In genomic region chr17:75970011-75970523, GRCh38 we compare ENCODE assay signal across 12 cellular contexts. TPM values are rescaled to one million over a fixed set of nuclear protein-coding genes. Genes with fewer than 3 reads are reported as not detected.
DNase-seq lines count a peak whose midpoint lies in the region; ATAC-seq and TF ChIP-seq lines count a peak whose summit lies in the region.
"Had no signal": no experiment of that assay in that cellular context is flagged by ENCODE, and none has a peak within 500 bp of the region (broad histone marks: within the 10 kb centered on the region; RNA-seq: fewer than 3 reads in every experiment).

No MANE protein-coding gene starts in this region.

- no peaks in the 10 kb centered on the region for H3K9me3 Mint-ChIP-seq in central memory CD8-positive, alpha-beta T cell
- no peaks in the 10 kb centered on the region for H3K9me3 Mint-ChIP-seq in osteocyte (ENCODE audit: unreplicated experiment)

- H3K4me1 Mint-ChIP-seq in central memory CD8-positive, alpha-beta T cell = peaks cover 19% of the 10 kb centered on the region
- peaks cover 9% of the 10 kb centered on the region for H3K4me1 Mint-ChIP-seq in osteocyte (ENCODE audit: unreplicated experiment)

- H3K27me3 Mint-ChIP-seq in central memory CD8-positive, alpha-beta T cell = no peaks in the 10 kb centered on the region
- no peaks in the 10 kb centered on the region for H3K27me3 Mint-ChIP-seq in osteocyte (ENCODE audit: unreplicated experiment)

- peak overlapping the region; percentile 17 for H3K27ac Mint-ChIP-seq in central memory CD8-positive, alpha-beta T cell (ENCODE audit: low read depth)
- peak overlapping the region; percentile 23 for H3K27ac Mint-ChIP-seq in osteocyte (ENCODE audit: unreplicated experiment)

- no peak overlapping the region for H3K4me3 Mint-ChIP-seq in central memory CD8-positive, alpha-beta T cell
- H3K4me3 Mint-ChIP-seq in osteocyte (ENCODE audit: unreplicated experiment) = no peak overlapping the region

- ATAC-seq in central memory CD8-positive, alpha-beta T cell (replicated peaks; ENCODE audit: extremely low read depth, poor library complexity, severe bottlenecking) = no peak
- no peak for ATAC-seq in HG03196 (IDR thresholded peaks at IDR 0.05; ENCODE audit: unreplicated experiment)
- ATAC-seq in GM21619 (IDR thresholded peaks at IDR 0.05; ENCODE audit: unreplicated experiment) = no peak
- no peak for ATAC-seq in HG03108 (IDR thresholded peaks at IDR 0.05; ENCODE audit: unreplicated experiment)

- TF ChIP-seq CTCF in NB4 (IDR thresholded peaks at IDR 0.05; ENCODE audit: low read depth, low read length) = no peak
- no peak for TF ChIP-seq CTCF in osteocyte (IDR thresholded peaks at IDR 0.05)

- TF ChIP-seq POLR2A in NB4 (IDR thresholded peaks at IDR 0.05; ENCODE audit: extremely low read depth, insufficient read length) = no peak

- DNase-seq in DMS53 treated with DMSO at 0.1 percent for 48 hours (lab: John Stamatoyannopoulos, UW; ENCODE audit: unreplicated experiment) = peak; percentile 30
- peak; percentile 25 for DNase-seq in NB4 (ENCODE audit: low read depth)
- DNase-seq in central memory CD8-positive, alpha-beta T cell (ENCODE audit: low spot score in 2 of 2) = no peak
- no peak for DNase-seq in osteocyte (ENCODE audit: extremely low spot score, unreplicated experiment)
- DNase-seq in cortex of kidney (lab: John Stamatoyannopoulos, UW) = no peak
- DNase-seq: activated CD4-positive, alpha-beta T cell treated with anti-CD3 and anti-CD28 coated beads, Interleukin-2, amount 50 U/mL, for 4 hours; activated naive CD4-positive, alpha-beta T cell treated with anti-CD3 and anti-CD28 coated beads, Interleukin-2, amount 50 U/mL, for 16 hours; NCI-H345 had no signal

- H3K36me3 Mint-ChIP-seq in central memory CD8-positive, alpha-beta T cell (ENCODE audit: insufficient read depth) = peaks cover 12% of the 10 kb centered on the region
- H3K36me3 Mint-ChIP-seq in osteocyte (ENCODE audit: unreplicated experiment) = peaks cover 28% of the 10 kb centered on the region

- H3K4me3 ChIP-seq in NB4 (ENCODE audit: low read depth, low read length) = no peak overlapping the region
- H3K4me3 ChIP-seq: smooth muscle cell had no signal

RNA-seq across cellular contexts. Expression of gene ACOX1, which starts 8.9 kb away (rescaled TPM):
- total RNA-seq in osteocyte = 48.0 and 53.4 TPM in 2 replicates

RNA-seq across cellular contexts. Expression of gene TEN1, which starts 9.0 kb away (rescaled TPM):
- total RNA-seq in osteocyte = 23.7 and 25.2 TPM in 2 replicates

RNA-seq across cellular contexts. Expression of gene FBF1, which starts 29.2 kb away (rescaled TPM):
- total RNA-seq in osteocyte = 14.5 and 14.8 TPM in 2 replicates

RNA-seq across cellular contexts. Expression of gene CDK3, which starts 30.6 kb away (rescaled TPM):
- 8.3 and 9.6 TPM in 2 replicates for total RNA-seq in osteocyte

RNA-seq across cellular contexts. Expression of gene EVPL, which starts 57.0 kb away (rescaled TPM):
- not detected in 2 replicates for total RNA-seq in osteocyte

Comparison
In these comparisons a context has a peak if more than half of its experiments do, and no peak if none do; other contexts are left out.
1. DNase-seq: peak in DMS53 treated with DMSO at 0.1 percent for 48 hours (single experiment) and NB4 (single experiment); none in central memory CD8-positive, alpha-beta T cell (0 of 2), osteocyte (single experiment) and cortex of kidney (single experiment).